ENCODE assay signal across 8 cellular contexts in genomic region chr17:63413128-63413527, GRCh38.
"Had no signal": no experiment of that assay in that cellular context is flagged by ENCODE, and none has a peak within 500 bp of the region (broad histone marks: within the 10 kb centered on the region; RNA-seq: fewer than 3 reads in every experiment).

No MANE protein-coding gene starts in this region.

- H3K9ac ChIP-seq: KMS-11 had no signal

- H3K4me3 ChIP-seq: K562 had no signal

- H3K9me3 Mint-ChIP-seq: IgD-negative memory B cell had no signal

- H3K4me1 Mint-ChIP-seq: IgD-negative memory B cell had no signal

- H3K4me2 ChIP-seq: KMS-11 had no signal

- ATAC-seq: HepG2, K562 had no signal

- DNase-seq: IMR-90, KBM-7, KG1 had no signal

- H3K36me3 Mint-ChIP-seq: IgD-negative memory B cell had no signal

- H3K4me3 Mint-ChIP-seq: IgD-negative memory B cell had no signal

- H3K27ac ChIP-seq: HL-60, KMS-11 had no signal
